ENCODE assay signal across 8 cellular contexts in genomic region chr17:56977673-56978395, GRCh38. TPM values are rescaled to one million over a fixed set of nuclear protein-coding genes. Genes with fewer than 3 reads are reported as not detected.
DNase-seq lines count a peak whose midpoint lies in the region; ATAC-seq and TF ChIP-seq lines count a peak whose summit lies in the region.

Gene SCPEP1, plus strand, starts transcription at chr17:56978131. Its CDS starts 29 bp downstream, at chr17:56978160.

- intact Hi-C loops in adrenal gland (cut with DNase I): no loop called here
- intact Hi-C loops in left ventricle myocardium inferior (cut with micrococcal nuclease): no loop called here
- intact Hi-C loops in psoas muscle (cut with DNase I): no loop called here

- H3K27ac ChIP-seq in adrenal gland: peak within 1 kb of the TSS; percentile 16 to 85 (median 70)
- H3K27ac ChIP-seq in left ventricle myocardium inferior (replicated peaks): peak within 1 kb of the TSS; percentile 83
- H3K27ac ChIP-seq in psoas muscle: peak within 1 kb of the TSS; percentile 53
- H3K27ac ChIP-seq in urinary bladder (ENCODE audit: low read depth): peak within 1 kb of the TSS; percentile 72

- peak within 1 kb of the TSS; percentile 86 for H3K4me3 ChIP-seq in GM06990 (replicated peaks; ENCODE audit: low read depth, low read length)
- H3K4me3 ChIP-seq in adrenal gland: peak within 1 kb of the TSS in 3 of 4 donors; percentile 4 to 73 (median 50)
- H3K4me3 ChIP-seq in left ventricle myocardium inferior: peak within 1 kb of the TSS; percentile 81
- H3K4me3 ChIP-seq in psoas muscle: peak within 1 kb of the TSS; percentile 79
- H3K4me3 ChIP-seq in urinary bladder (ENCODE audit: low read depth, low read length): peak within 1 kb of the TSS; percentile 66

- 0 to 1% (median 0%) methylated on average over 21 to 42 of the region's 42 CpGs for WGBS in adrenal gland, 4 donors
- 0 to 1% (median 0%) methylated on average over 34 to 42 of the region's 42 CpGs for WGBS in psoas muscle, 3 donors
- WGBS in urinary bladder: under 1% methylated on average over 42 of the region's 42 CpGs

- H3K36me3 ChIP-seq in GM06990 (ENCODE audit: control insufficient read depth, insufficient read depth, low read length) (peaks cover 6% of the 10 kb centered on the region), adrenal gland (replicated peaks in 1 of 2) (peaks cover 0 to 8% of the 10 kb centered on the region in 2 donors), left ventricle myocardium inferior (peaks cover 19% of the 10 kb centered on the region), psoas muscle (ENCODE audit: insufficient read depth in 1 of 2, low read depth in 1 of 2) (peaks cover 0 to 20% of the 10 kb centered on the region in 2 donors), urinary bladder (ENCODE audit: insufficient read depth) (no peaks in the 10 kb centered on the region)

- TF ChIP-seq POLR2A in adrenal gland (IDR thresholded peaks at IDR 0.05): peak; percentile 85 to 94

- H3K27me3 ChIP-seq in GM06990 (replicated peaks; ENCODE audit: control insufficient read depth, insufficient read depth, low read length) (no peaks in the 10 kb centered on the region), adrenal gland (no peaks in the 10 kb centered on the region), left ventricle myocardium inferior (ENCODE audit: low read depth) (no peaks in the 10 kb centered on the region), psoas muscle (ENCODE audit: insufficient read depth in 3 of 3, low read length in 2 of 3) (no peaks in the 10 kb centered on the region)

- peaks cover 10 to 30% of the 10 kb centered on the region in 2 donors for H3K4me1 ChIP-seq in adrenal gland (replicated peaks in 1 of 2)
- peaks cover 30% of the 10 kb centered on the region for H3K4me1 ChIP-seq in left ventricle myocardium inferior
- peaks cover 8% of the 10 kb centered on the region for H3K4me1 ChIP-seq in psoas muscle
- no peaks in the 10 kb centered on the region for H3K4me1 ChIP-seq in urinary bladder (ENCODE audit: insufficient read depth)

- peak; percentile 80 for DNase-seq in GM06990 (ENCODE audit: extremely low read depth, insufficient read length)
- peak; percentile 53 for DNase-seq in NCI-H128 (lab: John Stamatoyannopoulos, UW; ENCODE audit: unreplicated experiment)
- DNase-seq in T-helper 1 cell: peak; percentile 73 to 82 (median 77)
- DNase-seq in adrenal gland: peak; percentile 87 to 94 (median 89)
- DNase-seq in left ventricle myocardium inferior: peak; percentile 86
- DNase-seq in psoas muscle: peak; percentile 85 to 92

- no peak for TF ChIP-seq CTCF in GM06990 (IDR thresholded peaks at IDR 0.05; ENCODE audit: insufficient read depth, low read length, poor library complexity, severe bottlenecking)
- no peak for TF ChIP-seq CTCF in adrenal gland (IDR thresholded peaks at IDR 0.05)
- no peak for TF ChIP-seq CTCF in left ventricle myocardium inferior (IDR thresholded peaks at IDR 0.05; ENCODE audit: borderline replicate concordance)
- no peak for TF ChIP-seq CTCF in psoas muscle (IDR thresholded peaks at IDR 0.05)

- ATAC-seq in HG02610 (IDR thresholded peaks at IDR 0.05; ENCODE audit: unreplicated experiment): peak; percentile 74
- peak; percentile 98 to 99 (median 98) for ATAC-seq in psoas muscle

- no peaks in the 10 kb centered on the region for H3K9me3 ChIP-seq in adrenal gland (replicated peaks in 1 of 3)
- no peaks in the 10 kb centered on the region for H3K9me3 ChIP-seq in left ventricle myocardium inferior (replicated peaks)
- H3K9me3 ChIP-seq in psoas muscle: no peaks in the 10 kb centered on the region

RNA-seq across cellular contexts. Expression of gene SCPEP1, which starts in this region (rescaled TPM):
- total RNA-seq in adrenal gland (100 to 1,000 TPM; 194 to 328 (median 229) TPM), left ventricle myocardium inferior (70.2 TPM), psoas muscle (10 to 100 TPM; 10.3 to 20.8 (median 12.8) TPM), urinary bladder (22.9 TPM)
- polyA plus RNA-seq in adrenal gland (100 to 1,000 TPM; 206 to 408 (median 334) TPM), psoas muscle (10 to 100 TPM in 2 of 3 donors, 1 to 10 TPM in 1; 5.8 to 33.1 (median 10.4) TPM), urinary bladder (89.4 TPM)

Comparison
In these comparisons a context has a peak if more than half of its experiments do, and no peak if none do; other contexts are left out.
1. Peak in every context shown above with its lines: DNase-seq, ATAC-seq, H3K4me3 ChIP-seq and H3K27ac ChIP-seq.